ENCODE assay signal across 8 cellular contexts in genomic region chr12:69879007-69879960, GRCh38. TPM values are rescaled to one million over a fixed set of nuclear protein-coding genes. Genes with fewer than 3 reads are reported as not detected.
DNase-seq lines count a peak whose midpoint lies in the region; ATAC-seq and TF ChIP-seq lines count a peak whose summit lies in the region.

No MANE protein-coding gene starts in this region.

- ATAC-seq in GM19463 (IDR thresholded peaks at IDR 0.05; ENCODE audit: unreplicated experiment) (peak; percentile 91), HG03571 (IDR thresholded peaks at IDR 0.05; ENCODE audit: unreplicated experiment) (peak; percentile 93), naive B cell (ENCODE audit: low read depth in 2 of 2) (peak; percentile 68 to 72)

- H3K9me3 Mint-ChIP-seq in endothelial cell (ENCODE audit: unreplicated experiment) (no peaks in the 10 kb centered on the region), naive B cell (no peaks in the 10 kb centered on the region)

- H3K4me3 Mint-ChIP-seq in endothelial cell (ENCODE audit: unreplicated experiment), result no peak overlapping the region
- peak overlapping the region in 1 of 8 donors; percentile 24 for H3K4me3 Mint-ChIP-seq in naive B cell

- peak; percentile 72 for TF ChIP-seq CTCF in endothelial cell (IDR thresholded peaks at IDR 0.05; ENCODE audit: unreplicated experiment)

- peak; percentile 67 for DNase-seq in COLO668 (lab: John Stamatoyannopoulos, UW; ENCODE audit: unreplicated experiment)
- DNase-seq in NCI-H774 (lab: John Stamatoyannopoulos, UW), result peak; percentile 77
- DNase-seq in activated CD8-positive, alpha-beta memory T cell treated with anti-CD3 and anti-CD28 coated beads for 1 hour (ENCODE audit: extremely low read depth in 1 of 2, low read depth in 1 of 2), result peak; percentile 15 to 35
- peak; percentile 74 for DNase-seq in endothelial cell (ENCODE audit: low spot score)
- DNase-seq in naive B cell, result peak; percentile 41
- DNase-seq in stimulated activated CD8-positive, alpha-beta memory T cell treated with anti-CD3 and anti-CD28 coated beads, Interleukin-7, amount 100 ng/mL, for 24 hours (ENCODE audit: low read depth), result peak; percentile 33

- H3K27ac Mint-ChIP-seq in endothelial cell (ENCODE audit: unreplicated experiment) (no peak overlapping the region), naive B cell (no peak overlapping the region)

- H3K36me3 Mint-ChIP-seq in endothelial cell (ENCODE audit: low read depth, unreplicated experiment) (no peaks in the 10 kb centered on the region), naive B cell (no peaks in the 10 kb centered on the region)

- H3K27me3 Mint-ChIP-seq in endothelial cell (ENCODE audit: unreplicated experiment) (no peaks in the 10 kb centered on the region), naive B cell (peaks cover 3 to 29% (median 25%) of the 10 kb centered on the region in 3 donors)

- H3K4me1 Mint-ChIP-seq in endothelial cell (ENCODE audit: unreplicated experiment) (peaks cover 13% of the 10 kb centered on the region), naive B cell (peaks cover 0 to 6% (median 4%) of the 10 kb centered on the region in 3 donors)

RNA-seq across cellular contexts. Expression of gene MYRFL, which starts 54.3 kb away (rescaled TPM):
- 0.69 TPM for total RNA-seq in endothelial cell (ENCODE audit: unreplicated experiment)
- not detected for polyA plus RNA-seq in naive B cell (ENCODE audit: low read depth in 6 of 6)

Comparison
In these comparisons a context has a peak if more than half of its experiments do, and no peak if none do; other contexts are left out.
1. Peak in every context shown above with its lines: DNase-seq and ATAC-seq.
2. DNase-seq: peak in every context shown above with its lines; median percentile 77 in NCI-H774; 74 in endothelial cell; 67 in COLO668; 41 in naive B cell; 33 in stimulated activated CD8-positive, alpha-beta memory T cell treated with anti-CD3 and anti-CD28 coated beads, Interleukin-7, amount 100 ng/mL, for 24 hours; 25 in activated CD8-positive, alpha-beta memory T cell treated with anti-CD3 and anti-CD28 coated beads for 1 hour.